ENCODE assay signal across 10 cellular contexts in genomic region chr5:150438873-150439546, GRCh38. TPM values are rescaled to one million over a fixed set of nuclear protein-coding genes. Genes with fewer than 3 reads are reported as not detected.
A peak's percentile ranks its signal among the peaks of the same experiment; 100 is the strongest.
DNase-seq lines count a peak whose midpoint lies in the region; ATAC-seq and TF ChIP-seq lines count a peak whose summit lies in the region.
"Had no signal": no experiment of that assay in that cellular context is flagged by ENCODE, and none has a peak within 500 bp of the region (broad histone marks: within the 10 kb centered on the region; RNA-seq: fewer than 3 reads in every experiment).

No MANE protein-coding gene starts in this region.

- peak; percentile 49 for TF ChIP-seq CTCF in epithelial cell of esophagus (IDR thresholded peaks at IDR 0.05; ENCODE audit: insufficient read depth, low read depth, low read length, missing control alignments)
- TF ChIP-seq CTCF in suprapubic skin (IDR thresholded peaks at IDR 0.05), result peak; percentile 24 to 51

- H3K9ac ChIP-seq in neuronal stem cell (ENCODE audit: low read depth, low read length, poor library complexity), result no peak overlapping the region

- no peaks in the 10 kb centered on the region for H3K27me3 Mint-ChIP-seq in activated CD4-positive, alpha-beta T cell treated with anti-CD3 and anti-CD28 coated beads for 36 hours
- H3K27me3 Mint-ChIP-seq: activated naive CD8-positive, alpha-beta T cell treated with anti-CD3 and anti-CD28 coated beads, Interleukin-2, amount 10 ng/mL, durations not matched to agents 7 days and 5 days had no signal

- H3K9me3 ChIP-seq in suprapubic skin, result no peaks in the 10 kb centered on the region
- no peaks in the 10 kb centered on the region for H3K9me3 ChIP-seq in neuronal stem cell (replicated peaks in 1 of 2; ENCODE audit: control insufficient read depth in 2 of 2, insufficient read depth in 1 of 2, low read depth in 1 of 2, low read length in 2 of 2)

- H2BK5ac ChIP-seq in neuronal stem cell (ENCODE audit: low read length), result no peak overlapping the region

- CTCF ChIA-PET in activated CD4-positive, alpha-beta T cell treated with anti-CD3 and anti-CD28 coated beads for 36 hours (lab: Charles Lee), result interaction anchor here (0.7 to 6.1 kb wide), 6 partner anchors 8 to 69 kb away, joined by 3 to 48 read pairs (median 4); partner anchors contain the start of genes CD74 and NDST1

- no peak overlapping the region for H3K14ac ChIP-seq in neuronal stem cell (ENCODE audit: low read length)

- no peak overlapping the region for H4K8ac ChIP-seq in neuronal stem cell (ENCODE audit: low read depth, low read length)

- WGBS in suprapubic skin, result 61% methylated on average over 4 of the region's 4 CpGs
- WGBS in neuronal stem cell (ENCODE audit: extremely low coverage in 2 of 2, insufficient read length in 2 of 2, insufficient replicate concordance in 1 of 2), 2 donors, result no CpG with 5 or more reads among the region's 4 CpGs

- H2BK120ac ChIP-seq in neuronal stem cell (ENCODE audit: low read depth, low read length), result no peak overlapping the region

- no peak overlapping the region for H3K4me3 Mint-ChIP-seq in activated CD4-positive, alpha-beta T cell treated with anti-CD3 and anti-CD28 coated beads for 36 hours
- H3K4me3 Mint-ChIP-seq: activated naive CD8-positive, alpha-beta T cell treated with anti-CD3 and anti-CD28 coated beads, Interleukin-2, amount 10 ng/mL, durations not matched to agents 7 days and 5 days had no signal

- no peak overlapping the region for H3K23ac ChIP-seq in neuronal stem cell (ENCODE audit: low read depth, low read length, poor library complexity)

- H3K36me3 Mint-ChIP-seq in activated CD4-positive, alpha-beta T cell treated with anti-CD3 and anti-CD28 coated beads for 36 hours (ENCODE audit: low read depth), result peaks cover 12% of the 10 kb centered on the region

- no peak for ATAC-seq in activated CD4-positive, alpha-beta T cell treated with anti-CD3 and anti-CD28 coated beads for 36 hours

- no peak for TF ChIP-seq POLR2A in suprapubic skin (IDR thresholded peaks at IDR 0.05)

- no peaks in the 10 kb centered on the region for H3K27me3 ChIP-seq in suprapubic skin
- no peaks in the 10 kb centered on the region for H3K27me3 ChIP-seq in neuronal stem cell (ENCODE audit: control insufficient read depth in 3 of 3, insufficient read depth in 3 of 3, low read depth in 1 of 3, low read length in 3 of 3)

- POLR2A ChIA-PET in activated CD4-positive, alpha-beta T cell treated with anti-CD3 and anti-CD28 coated beads for 36 hours (lab: Charles Lee), result interaction anchor here (0.6 to 0.7 kb wide), 2 partner anchors 28 to 519 kb away, joined by 4 to 5 read pairs; no protein-coding TSS in a partner anchor

- H2AFZ ChIP-seq in neuronal stem cell (ENCODE audit: low read length), result no peak overlapping the region

- H3K4me3 ChIP-seq in epithelial cell of esophagus (ENCODE audit: low read length) (no peak overlapping the region), suprapubic skin (no peak overlapping the region), neuronal stem cell (ENCODE audit: low read length in 2 of 2) (no peak overlapping the region)

- H3K4me1 ChIP-seq in suprapubic skin (no peaks in the 10 kb centered on the region), neuronal stem cell (ENCODE audit: control insufficient read depth in 2 of 2, insufficient read depth in 1 of 2, low read depth in 1 of 2, low read length in 2 of 2) (no peaks in the 10 kb centered on the region)

- H3K27ac Mint-ChIP-seq in activated CD4-positive, alpha-beta T cell treated with anti-CD3 and anti-CD28 coated beads for 36 hours, result no peak overlapping the region
- H3K27ac Mint-ChIP-seq: activated naive CD8-positive, alpha-beta T cell treated with anti-CD3 and anti-CD28 coated beads, Interleukin-2, amount 10 ng/mL, durations not matched to agents 7 days and 5 days had no signal

- no peak overlapping the region for H2BK12ac ChIP-seq in neuronal stem cell (ENCODE audit: low read length)

- H4K91ac ChIP-seq in neuronal stem cell (ENCODE audit: low read depth, low read length, poor library complexity), result no peak overlapping the region

- peaks cover 12% of the 10 kb centered on the region for H3K4me1 Mint-ChIP-seq in activated CD4-positive, alpha-beta T cell treated with anti-CD3 and anti-CD28 coated beads for 36 hours

- intact Hi-C loops in activated CD4-positive, alpha-beta T cell treated with anti-CD3 and anti-CD28 coated beads for 36 hours (cut with DNase I, micrococcal nuclease), result no loop called here

- TF ChIP-seq EP300 in suprapubic skin (IDR thresholded peaks at IDR 0.05), result no peak

- H3K9me3 Mint-ChIP-seq in activated CD4-positive, alpha-beta T cell treated with anti-CD3 and anti-CD28 coated beads for 36 hours (ENCODE audit: low read depth), result no peaks in the 10 kb centered on the region
- H3K9me3 Mint-ChIP-seq: activated naive CD8-positive, alpha-beta T cell treated with anti-CD3 and anti-CD28 coated beads, Interleukin-2, amount 10 ng/mL, durations not matched to agents 7 days and 5 days had no signal

- no peak overlapping the region for H3K4ac ChIP-seq in neuronal stem cell (ENCODE audit: low read length)

- H3K18ac ChIP-seq in neuronal stem cell (ENCODE audit: low read length), result no peak overlapping the region

- H3K4me2 ChIP-seq in neuronal stem cell (ENCODE audit: insufficient read depth, low read length, poor library complexity, severe bottlenecking), result no peak overlapping the region

- H3K36me3 ChIP-seq in suprapubic skin, result peaks cover 14% of the 10 kb centered on the region
- peaks cover 10 to 16% of the 10 kb centered on the region in 2 donors for H3K36me3 ChIP-seq in neuronal stem cell (replicated peaks in 1 of 2; ENCODE audit: control insufficient read depth in 2 of 2, insufficient read depth in 2 of 2, low read length in 2 of 2)

- H3K79me1 ChIP-seq in neuronal stem cell (ENCODE audit: low read depth, low read length), result no peaks in the 10 kb centered on the region

- no peak overlapping the region for H2AK5ac ChIP-seq in neuronal stem cell (ENCODE audit: low read depth, low read length)

- no peak overlapping the region for H2BK15ac ChIP-seq in neuronal stem cell (ENCODE audit: low read length)

- DNase-seq in NCI-H524 (lab: John Stamatoyannopoulos, UW), result peak; percentile 13 to 45
- DNase-seq in NCI-H524 treated with DMSO at 0.1 percent for 48 hours (lab: John Stamatoyannopoulos, UW), result no peak
- DNase-seq in NCI-H460 (ENCODE audit: extremely low read depth, low read depth), result peak; percentile 39
- peak; percentile 36 for DNase-seq in epithelial cell of esophagus (ENCODE audit: low read depth)
- no peak for DNase-seq in suprapubic skin (ENCODE audit: low spot score in 2 of 2)
- no peak for DNase-seq in neuronal stem cell (ENCODE audit: low spot score)
- no peak for DNase-seq in NCI-H128 (lab: John Stamatoyannopoulos, UW; ENCODE audit: unreplicated experiment)
- no peak for DNase-seq in activated CD4-positive, alpha-beta T cell treated with anti-CD3 and anti-CD28 coated beads for 36 hours
- DNase-seq: activated naive CD8-positive, alpha-beta T cell treated with anti-CD3 and anti-CD28 coated beads, Interleukin-2, amount 10 ng/mL, durations not matched to agents 7 days and 5 days had no signal

- H3K27ac ChIP-seq in suprapubic skin (no peak overlapping the region), neuronal stem cell (replicated peaks; ENCODE audit: low read length) (no peak overlapping the region)

RNA-seq across cellular contexts. Expression of gene RPS14, which starts 10.5 kb away (rescaled TPM):
- 4,447 and 4,846 TPM in 2 replicates for total RNA-seq in NCI-H460 (2014; rRNA removed; shearing (Covaris generic))
- polyA plus RNA-seq in NCI-H460 (2014; cell fraction: nucleus; rRNA removed), result 4,905 and 5,193 TPM in 2 replicates
- 1,000 to 10,000 TPM; 1,684 to 3,537 (median 3,314) TPM for total RNA-seq in suprapubic skin
- polyA plus RNA-seq in neuronal stem cell (2013, experiment 1 of 2), result 5,106 TPM
- 5,095 TPM for polyA plus RNA-seq in neuronal stem cell (2013, experiment 2 of 2)
- 1,000 to 10,000 TPM; 2,270 to 3,312 TPM for total RNA-seq in activated CD4-positive, alpha-beta T cell treated with anti-CD3 and anti-CD28 coated beads for 36 hours

RNA-seq across cellular contexts. Expression of gene CD74, which starts 26.3 kb away (rescaled TPM):
- not detected in 2 replicates for total RNA-seq in NCI-H460 (2014; rRNA removed; shearing (Covaris generic))
- polyA plus RNA-seq in NCI-H460 (2014; cell fraction: nucleus; rRNA removed), result not detected in 2 replicates
- 1,000 to 10,000 TPM in 1 of 4 donors, 100 to 1,000 TPM in 3; 433 to 1,002 (median 776) TPM for total RNA-seq in suprapubic skin
- 61.0 TPM for polyA plus RNA-seq in neuronal stem cell (2013, experiment 1 of 2)
- polyA plus RNA-seq in neuronal stem cell (2013, experiment 2 of 2), result 61.3 TPM
- total RNA-seq in activated CD4-positive, alpha-beta T cell treated with anti-CD3 and anti-CD28 coated beads for 36 hours, result 100 to 1,000 TPM; 217 to 290 TPM
- polyA plus RNA-seq: neural cell had no signal

Comparison
In these comparisons a context has a peak if more than half of its experiments do, and no peak if none do; other contexts are left out.
1. DNase-seq: peak in NCI-H524 (2 of 2), NCI-H460 (single experiment) and epithelial cell of esophagus (single experiment); none in NCI-H524 treated with DMSO at 0.1 percent for 48 hours (single experiment), suprapubic skin (0 of 2), neuronal stem cell (single experiment), NCI-H128 (single experiment) and activated CD4-positive, alpha-beta T cell treated with anti-CD3 and anti-CD28 coated beads for 36 hours (single experiment).
2. RNA of gene CD74, which starts 26.3 kb away (total RNA-seq): 433 to 1,002 TPM in suprapubic skin and 217 to 290 TPM in activated CD4-positive, alpha-beta T cell treated with anti-CD3 and anti-CD28 coated beads for 36 hours; not detected in NCI-H460; every median in the first group is over 100 times any median in the second.